1 cellular context compared by ENCODE assay signal in genomic region chr22:37245740-37246139, GRCh38.
TF ChIP-seq lines count a peak whose summit lies in the region.

No MANE protein-coding gene starts in this region.

TF ChIP-seq in K562, 482 proteins besides CTCF, POLR2A, EP300 and RAD21:
- TF ChIP-seq RBM34 (IDR thresholded peaks at IDR 0.05; ENCODE audit: borderline replicate concordance, insufficient read depth, low read length) (no peak), CEBPB (tag; IDR thresholded peaks at IDR 0.05) (peak; percentile 55), GMEB1 (CRISPR knock-in tag; IDR thresholded peaks at IDR 0.05) (no peak), SRF (CRISPR knock-in tag; IDR thresholded peaks at IDR 0.05) (no peak), SFPQ (IDR thresholded peaks at IDR 0.05; ENCODE audit: low read depth, low read length) (no peak), BCOR (IDR thresholded peaks at IDR 0.05) (no peak), THRA (IDR thresholded peaks at IDR 0.05) (no peak), ZKSCAN1 (IDR thresholded peaks at IDR 0.05; ENCODE audit: low read depth, low read length) (no peak), ZNF23 (CRISPR knock-in tag; IDR thresholded peaks at IDR 0.05) (no peak)
